In genomic region chr7:12570529-12571461, GRCh38 we compare ENCODE assay signal across 8 cellular contexts. TPM values are rescaled to one million over a fixed set of nuclear protein-coding genes. Genes with fewer than 3 reads are reported as not detected.
DNase-seq lines count a peak whose midpoint lies in the region; ATAC-seq, FAIRE-seq and TF ChIP-seq lines count a peak whose summit lies in the region.

Gene SCIN (plus strand): TSS chr7:12570720. CDS start chr7:12570787, 67 bp downstream.

- ATAC-seq in HG02870 (IDR thresholded peaks at IDR 0.05; ENCODE audit: unreplicated experiment) = no peak

- in situ Hi-C loops in GM23248 (cut with MboI) = no loop called here

- no peaks in the 10 kb centered on the region for H3K9me3 ChIP-seq in CD8-positive, alpha-beta memory T cell (ENCODE audit: low read length)
- H3K9me3 ChIP-seq in GM23248 (ENCODE audit: low read depth) (no peaks in the 10 kb centered on the region), astrocyte (ENCODE audit: insufficient read depth, low read depth, low read length) (no peaks in the 10 kb centered on the region), hepatocyte (ENCODE audit: low read depth) (no peaks in the 10 kb centered on the region)

- no peaks in the 10 kb centered on the region for H3K36me3 Mint-ChIP-seq in CD8-positive, alpha-beta memory T cell
- H3K36me3 Mint-ChIP-seq in astrocyte (ENCODE audit: low read depth, unreplicated experiment) = no peaks in the 10 kb centered on the region

- peak within 1 kb of the TSS; percentile 47 to 90 (median 79) for H3K4me3 Mint-ChIP-seq in CD8-positive, alpha-beta memory T cell
- peak within 1 kb of the TSS; percentile 80 for H3K4me3 Mint-ChIP-seq in astrocyte (ENCODE audit: unreplicated experiment)

- H3K4me2 ChIP-seq in GM23248 (ENCODE audit: unreplicated experiment) (peak within 1 kb of the TSS; percentile 81), astrocyte (ENCODE audit: low read length) (peak within 1 kb of the TSS; percentile 94), hepatocyte (peak within 1 kb of the TSS; percentile 96)

- H3K36me3 ChIP-seq in CD8-positive, alpha-beta memory T cell (ENCODE audit: insufficient read depth, low read length) = no peaks in the 10 kb centered on the region
- no peaks in the 10 kb centered on the region for H3K36me3 ChIP-seq in GM23248 (ENCODE audit: low read depth)
- H3K36me3 ChIP-seq in astrocyte (ENCODE audit: insufficient read depth, low read length) = no peaks in the 10 kb centered on the region
- no peaks in the 10 kb centered on the region for H3K36me3 ChIP-seq in hepatocyte (replicated peaks; ENCODE audit: insufficient read depth, low read depth)

- H4K20me1 ChIP-seq in GM23248 (ENCODE audit: insufficient read depth) = no peaks in the 10 kb centered on the region
- no peaks in the 10 kb centered on the region for H4K20me1 ChIP-seq in astrocyte (ENCODE audit: insufficient read depth, low read length)
- H4K20me1 ChIP-seq in hepatocyte (ENCODE audit: insufficient read depth, poor library complexity, severe bottlenecking) = no peaks in the 10 kb centered on the region

- H3K9me2 ChIP-seq in GM23248 (ENCODE audit: insufficient read depth) (no peaks in the 10 kb centered on the region), hepatocyte (replicated peaks; ENCODE audit: insufficient read depth) (no peaks in the 10 kb centered on the region)

- no peak within 1 kb of the TSS for H3K27ac ChIP-seq in CD8-positive, alpha-beta memory T cell (ENCODE audit: low read depth, low read length)
- H3K27ac ChIP-seq in GM23248 = no peak within 1 kb of the TSS
- H3K27ac ChIP-seq in astrocyte (ENCODE audit: low read depth, low read length) = no peak within 1 kb of the TSS
- peak within 1 kb of the TSS; percentile 12 for H3K27ac ChIP-seq in hepatocyte

- DNase-seq in CD8-positive, alpha-beta memory T cell = peak in 2 of 5 donors; percentile 1 to 44
- peak; percentile 71 for DNase-seq in GM23248
- DNase-seq in NCI-H510A (lab: John Stamatoyannopoulos, UW) = peak; percentile 70
- DNase-seq in astrocyte (ENCODE audit: low read depth) = peak; percentile 30
- peak; percentile 59 for DNase-seq in hepatocyte (ENCODE audit: low spot score)
- DNase-seq in putamen (ENCODE audit: low spot score) = peak; percentile 59
- no peak for DNase-seq in midbrain (lab: John Stamatoyannopoulos, UW)

- no peak for FAIRE-seq in astrocyte (lab: Jason Lieb, UNC)

- CTCF ChIA-PET in CD8-positive, alpha-beta memory T cell (lab: Charles Lee) = no interaction called here

- H2AFZ ChIP-seq in GM23248 = peak within 1 kb of the TSS; percentile 78
- H2AFZ ChIP-seq in astrocyte (ENCODE audit: low read depth, low read length) = peak within 1 kb of the TSS; percentile 83
- H2AFZ ChIP-seq in hepatocyte = peak within 1 kb of the TSS; percentile 84

- POLR2A ChIA-PET in CD8-positive, alpha-beta memory T cell (lab: Charles Lee) = no interaction called here

- 13 to 14% methylated on average over 60 to 69 of the region's 74 CpGs for WGBS in GM23248 (ENCODE audit: low coverage in 1 of 2, low lambda C conversion rate in 2 of 2, missing lambda C conversion rate in 2 of 2), 2 experiments
- WGBS in hepatocyte (ENCODE audit: low lambda C conversion rate, missing lambda C conversion rate) = 3% methylated on average over 57 of the region's 74 CpGs

- no peaks in the 10 kb centered on the region for H3K9me3 Mint-ChIP-seq in CD8-positive, alpha-beta memory T cell
- no peaks in the 10 kb centered on the region for H3K9me3 Mint-ChIP-seq in astrocyte (ENCODE audit: unreplicated experiment)

- peaks cover 13 to 19% (median 16%) of the 10 kb centered on the region in 3 donors for H3K4me1 Mint-ChIP-seq in CD8-positive, alpha-beta memory T cell
- H3K4me1 Mint-ChIP-seq in astrocyte (ENCODE audit: low read depth, unreplicated experiment) = no peaks in the 10 kb centered on the region

- H3K4me1 ChIP-seq in CD8-positive, alpha-beta memory T cell (ENCODE audit: insufficient read depth, low read length) = peaks cover 4% of the 10 kb centered on the region
- H3K4me1 ChIP-seq in GM23248 (ENCODE audit: insufficient read depth) (no peaks in the 10 kb centered on the region), astrocyte (ENCODE audit: insufficient read depth, low read length) (peaks cover 13% of the 10 kb centered on the region), hepatocyte (ENCODE audit: insufficient read depth) (peaks cover 4% of the 10 kb centered on the region)

- H3K9ac ChIP-seq in GM23248 (peak within 1 kb of the TSS; percentile 5; the same call in 1 of the 2 replicates), astrocyte (ENCODE audit: low read length) (peak within 1 kb of the TSS; percentile 7)

- H3K79me2 ChIP-seq in GM23248 (ENCODE audit: insufficient read depth) = no peaks in the 10 kb centered on the region
- no peaks in the 10 kb centered on the region for H3K79me2 ChIP-seq in astrocyte (ENCODE audit: insufficient read depth, low read length)
- H3K79me2 ChIP-seq in hepatocyte = no peaks in the 10 kb centered on the region

- peak within 1 kb of the TSS in 2 of 8 donors; percentile 11 to 30 for H3K27ac Mint-ChIP-seq in CD8-positive, alpha-beta memory T cell
- H3K27ac Mint-ChIP-seq in astrocyte (ENCODE audit: unreplicated experiment) = no peak within 1 kb of the TSS

- no peaks in the 10 kb centered on the region for H3F3A ChIP-seq in GM23248 (ENCODE audit: insufficient read depth)

- no peaks in the 10 kb centered on the region for H3K27me3 ChIP-seq in CD8-positive, alpha-beta memory T cell (ENCODE audit: insufficient read depth, low read length, poor library complexity, severe bottlenecking)
- H3K27me3 ChIP-seq in GM23248 (replicated peaks; ENCODE audit: insufficient read depth) = peaks cover 20% of the 10 kb centered on the region
- H3K27me3 ChIP-seq in astrocyte (ENCODE audit: insufficient read depth, low read length) = peaks cover 26% of the 10 kb centered on the region
- peaks cover 14% of the 10 kb centered on the region for H3K27me3 ChIP-seq in hepatocyte

- H3K4me3 ChIP-seq in CD8-positive, alpha-beta memory T cell (ENCODE audit: low read length) = peak within 1 kb of the TSS; percentile 40
- H3K4me3 ChIP-seq in GM23248 = peak within 1 kb of the TSS; percentile 60
- peak within 1 kb of the TSS; percentile 50 for H3K4me3 ChIP-seq in astrocyte (ENCODE audit: insufficient read depth, low read depth, low read length)
- peak within 1 kb of the TSS; percentile 60 for H3K4me3 ChIP-seq in hepatocyte

- H3K27me3 Mint-ChIP-seq in CD8-positive, alpha-beta memory T cell = peaks cover 20 to 44% of the 10 kb centered on the region in 2 donors
- peaks cover 34% of the 10 kb centered on the region for H3K27me3 Mint-ChIP-seq in astrocyte (ENCODE audit: low read depth, unreplicated experiment)

- TF ChIP-seq CTCF in astrocyte (IDR thresholded peaks at IDR 0.05; ENCODE audit: insufficient read depth, low read depth, low read length) (no peak), hepatocyte (IDR thresholded peaks at IDR 0.05; ENCODE audit: poor library complexity) (no peak)

RNA-seq across cellular contexts. Expression of gene SCIN, which starts in this region (rescaled TPM):
- under 1 TPM; 0.29 to 0.35 TPM for total RNA-seq in CD8-positive, alpha-beta memory T cell
- not detected for polyA plus RNA-seq in CD8-positive, alpha-beta memory T cell
- 0.13 and 0.32 TPM in 2 replicates for total RNA-seq in GM23248 (2014; rRNA removed; shearing (Covaris generic))
- polyA plus RNA-seq in GM23248 (2016; fragmentation: Nextera tagmentation; extraction: Ambion mirVana) (0.64 and 0.68 TPM in 2 replicates), hepatocyte (4.4 and 6.3 TPM in 2 replicates)
- total RNA-seq in astrocyte (0.27 TPM in 1 of 2 replicates, not detected in the other), hepatocyte (3.7 and 6.7 TPM in 2 replicates)

Comparison
In these comparisons a context has a peak if more than half of its experiments do, and no peak if none do; other contexts are left out.
1. Peak in DNase-seq, H3K4me3 ChIP-seq, H3K9ac ChIP-seq and H3K4me2 ChIP-seq in GM23248; RNA of the gene not detected or under 1 TPM.
2. Peak in DNase-seq, H3K4me3 ChIP-seq, H3K9ac ChIP-seq and H3K4me2 ChIP-seq in astrocyte; RNA of the gene not detected or under 1 TPM.